11 cellular contexts compared by ENCODE assay signal in the genomic region with DNA sequence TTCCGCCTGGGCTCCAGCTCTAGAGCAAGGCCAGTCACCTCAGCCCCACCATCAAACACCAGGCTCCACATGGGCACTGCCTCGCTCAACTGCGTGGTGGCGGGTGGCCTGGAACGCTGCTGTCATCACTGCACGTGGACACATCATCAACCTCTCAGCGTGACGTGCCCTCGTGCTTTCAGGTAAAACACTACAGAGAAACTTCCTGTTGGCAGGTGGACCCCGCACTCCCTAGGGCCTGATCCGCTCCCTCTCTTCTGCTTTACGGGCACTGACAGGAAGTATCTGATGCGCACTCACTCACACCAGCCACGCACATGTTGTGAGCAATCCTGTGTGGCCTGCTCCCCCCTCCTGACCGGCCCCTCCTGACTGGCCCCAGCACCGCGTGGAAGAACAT.
DNase-seq lines count a peak whose midpoint lies in the region; ATAC-seq and TF ChIP-seq lines count a peak whose summit lies in the region.
"Had no signal": no experiment of that assay in that cellular context is flagged by ENCODE, and none has a peak within 500 bp of the region (broad histone marks: within the 10 kb centered on the region; RNA-seq: fewer than 3 reads in every experiment).

No MANE protein-coding gene starts in this region.

- no peak for TF ChIP-seq POLR2A in gastrocnemius medialis (IDR thresholded peaks at IDR 0.05)

- H3K27ac ChIP-seq in cardiac muscle cell (peak overlapping the region; percentile 43), left ventricle myocardium inferior (replicated peaks) (no peak overlapping the region), hepatocyte (peak overlapping the region; percentile 38), A673 (ENCODE audit: low read depth, low read length, poor library complexity, severe bottlenecking) (no peak overlapping the region), gastrocnemius medialis (peak overlapping the region in 1 of 4 donors; percentile 82)
- H3K27ac ChIP-seq: epithelial cell of prostate had no signal

- no peaks in the 10 kb centered on the region for H3K36me3 ChIP-seq in cardiac muscle cell
- H3K36me3 ChIP-seq in left ventricle myocardium inferior, result no peaks in the 10 kb centered on the region
- H3K36me3 ChIP-seq in hepatocyte (replicated peaks; ENCODE audit: insufficient read depth, low read depth), result no peaks in the 10 kb centered on the region
- no peaks in the 10 kb centered on the region for H3K36me3 ChIP-seq in A673 (ENCODE audit: insufficient read depth, low read length, poor library complexity, severe bottlenecking)
- no peaks in the 10 kb centered on the region for H3K36me3 ChIP-seq in gastrocnemius medialis

- no peak overlapping the region for H3K4me3 ChIP-seq in cardiac muscle cell
- no peak overlapping the region for H3K4me3 ChIP-seq in left ventricle myocardium inferior
- no peak overlapping the region for H3K4me3 ChIP-seq in hepatocyte
- H3K4me3 ChIP-seq in A673 (ENCODE audit: low read depth, low read length, poor library complexity, severe bottlenecking), result no peak overlapping the region
- no peak overlapping the region for H3K4me3 ChIP-seq in gastrocnemius medialis

- BruUV-seq in A673 (replicated peaks; lab: Mats Ljungman, UMichigan), result no TSS peak

- peaks cover 80% of the 10 kb centered on the region for H3K4me1 Mint-ChIP-seq in activated CD8-positive, alpha-beta T cell treated with anti-CD3 and anti-CD28 coated beads for 36 hours (ENCODE audit: low read depth)
- peaks cover 59 to 72% of the 10 kb centered on the region in 2 donors for H3K4me1 Mint-ChIP-seq in stimulated activated naive B cell treated with anti-CD40 and anti-IgM and Interleukin-4, amounts not matched to agents 10 μg/mL and 1 μg/mL and 100 μg/mL, for 72 hours

- H3K4me3 Mint-ChIP-seq in activated CD8-positive, alpha-beta T cell treated with anti-CD3 and anti-CD28 coated beads for 36 hours, result peak overlapping the region; percentile 8
- H3K4me3 Mint-ChIP-seq in stimulated activated naive B cell treated with anti-CD40 and anti-IgM and Interleukin-4, amounts not matched to agents 10 μg/mL and 1 μg/mL and 100 μg/mL, for 72 hours, result peak overlapping the region; percentile 30 to 31

- H2AFZ ChIP-seq in hepatocyte, result no peak overlapping the region

- H3K9me3 Mint-ChIP-seq in activated CD8-positive, alpha-beta T cell treated with anti-CD3 and anti-CD28 coated beads for 36 hours, result no peaks in the 10 kb centered on the region
- H3K9me3 Mint-ChIP-seq in stimulated activated naive B cell treated with anti-CD40 and anti-IgM and Interleukin-4, amounts not matched to agents 10 μg/mL and 1 μg/mL and 100 μg/mL, for 72 hours, result no peaks in the 10 kb centered on the region

- H3K27me3 ChIP-seq in cardiac muscle cell (no peaks in the 10 kb centered on the region), left ventricle myocardium inferior (ENCODE audit: low read depth) (no peaks in the 10 kb centered on the region), hepatocyte (no peaks in the 10 kb centered on the region), A673 (replicated peaks; ENCODE audit: insufficient read depth, low read depth, low read length, poor library complexity) (no peaks in the 10 kb centered on the region), gastrocnemius medialis (no peaks in the 10 kb centered on the region)

- peaks cover 92% of the 10 kb centered on the region for H3K79me2 ChIP-seq in hepatocyte

- no peak for DNase-seq in cardiac muscle cell (ENCODE audit: low read depth in 1 of 2, low spot score in 1 of 2)
- no peak for DNase-seq in left ventricle myocardium inferior
- peak; percentile 64 for DNase-seq in activated CD8-positive, alpha-beta T cell treated with anti-CD3 and anti-CD28 coated beads for 36 hours
- DNase-seq in hepatocyte (ENCODE audit: low spot score), result no peak
- peak; percentile 29 for DNase-seq in stimulated activated naive B cell treated with anti-CD40 and anti-IgM and Interleukin-4, amounts not matched to agents 10 μg/mL and 1 μg/mL and 100 μg/mL, for 72 hours
- no peak for DNase-seq in NCI-H187 treated with DMSO at 0.1 percent for 48 hours (lab: John Stamatoyannopoulos, UW)
- DNase-seq in A673 (ENCODE audit: low spot score), result no peak
- DNase-seq in gastrocnemius medialis, result no peak
- DNase-seq: OCI-M1, substantia nigra had no signal

- H4K20me1 ChIP-seq in hepatocyte (ENCODE audit: insufficient read depth, poor library complexity, severe bottlenecking), result peaks cover 90% of the 10 kb centered on the region

- H3K9me2 ChIP-seq in hepatocyte (replicated peaks; ENCODE audit: insufficient read depth), result no peaks in the 10 kb centered on the region

- peaks cover 29% of the 10 kb centered on the region for H3K36me3 Mint-ChIP-seq in activated CD8-positive, alpha-beta T cell treated with anti-CD3 and anti-CD28 coated beads for 36 hours (ENCODE audit: low read depth)
- H3K36me3 Mint-ChIP-seq in stimulated activated naive B cell treated with anti-CD40 and anti-IgM and Interleukin-4, amounts not matched to agents 10 μg/mL and 1 μg/mL and 100 μg/mL, for 72 hours, result peaks cover 21 to 50% of the 10 kb centered on the region in 2 donors

- peak overlapping the region; percentile 84 for H3K27ac Mint-ChIP-seq in activated CD8-positive, alpha-beta T cell treated with anti-CD3 and anti-CD28 coated beads for 36 hours
- H3K27ac Mint-ChIP-seq in stimulated activated naive B cell treated with anti-CD40 and anti-IgM and Interleukin-4, amounts not matched to agents 10 μg/mL and 1 μg/mL and 100 μg/mL, for 72 hours, result peak overlapping the region; percentile 87

- H3K4me2 ChIP-seq in hepatocyte, result no peak overlapping the region

- CTCF ChIA-PET in activated CD8-positive, alpha-beta T cell treated with anti-CD3 and anti-CD28 coated beads for 36 hours (lab: Charles Lee), result interaction anchor here (1.0 kb wide), 1 partner anchor 11 kb away, joined by 3 read pairs; no protein-coding TSS in a partner anchor
- CTCF ChIA-PET in A673 (lab: Charles Lee), result no interaction called here

- intact Hi-C loops in left ventricle myocardium inferior (cut with micrococcal nuclease), result no loop called here
- intact Hi-C loops in activated CD8-positive, alpha-beta T cell treated with anti-CD3 and anti-CD28 coated beads for 36 hours (cut with micrococcal nuclease), result no loop called here
- intact Hi-C loops in A673 (cut with micrococcal nuclease; ENCODE audit: unreplicated experiment), result no loop called here
- intact Hi-C loops in gastrocnemius medialis (cut with DNase I; ENCODE audit: low total_unique reads), result no loop called here

- H3K4me1 ChIP-seq in cardiac muscle cell (ENCODE audit: low read depth) (peaks cover 22% of the 10 kb centered on the region), left ventricle myocardium inferior (peaks cover 57% of the 10 kb centered on the region), hepatocyte (ENCODE audit: insufficient read depth) (peaks cover 53% of the 10 kb centered on the region), A673 (ENCODE audit: insufficient read depth, low read length, poor library complexity, severe bottlenecking) (peaks cover 36% of the 10 kb centered on the region), gastrocnemius medialis (peaks cover 44 to 68% of the 10 kb centered on the region in 2 donors)

- 86% methylated on average over 17 of the region's 17 CpGs for WGBS in hepatocyte (ENCODE audit: low lambda C conversion rate, missing lambda C conversion rate)

- in situ Hi-C loops in gastrocnemius medialis (cut with MboI; ENCODE audit: low sequenced_read_pairs in 4 of 4), result no loop called here

- peak; percentile 68 for ATAC-seq in activated CD8-positive, alpha-beta T cell treated with anti-CD3 and anti-CD28 coated beads for 36 hours
- peak; percentile 81 to 84 for ATAC-seq in stimulated activated naive B cell treated with anti-CD40 and anti-IgM and Interleukin-4, amounts not matched to agents 10 μg/mL and 1 μg/mL and 100 μg/mL, for 72 hours (replicated peaks)
- ATAC-seq in gastrocnemius medialis, result no peak

- TF ChIP-seq CTCF in cardiac muscle cell (IDR thresholded peaks at IDR 0.05; ENCODE audit: low read depth, low read length) (no peak), left ventricle myocardium inferior (IDR thresholded peaks at IDR 0.05; ENCODE audit: borderline replicate concordance) (no peak), hepatocyte (IDR thresholded peaks at IDR 0.05; ENCODE audit: poor library complexity) (no peak), A673 (conservative IDR thresholded peaks at IDR 0.05; ENCODE audit: low read depth, low read length) (no peak), gastrocnemius medialis (IDR thresholded peaks at IDR 0.05 in 4 of 5, conservative IDR thresholded peaks at IDR 0.05 in 1 of 5) (no peak)
- no peak for TF ChIP-seq CTCF in activated CD8-positive, alpha-beta T cell treated with anti-CD3 and anti-CD28 coated beads for 36 hours (IDR thresholded peaks at IDR 0.05)

- H3K9me3 ChIP-seq in cardiac muscle cell (ENCODE audit: low read depth), result no peaks in the 10 kb centered on the region
- no peaks in the 10 kb centered on the region for H3K9me3 ChIP-seq in left ventricle myocardium inferior (replicated peaks)
- H3K9me3 ChIP-seq in hepatocyte (ENCODE audit: low read depth), result no peaks in the 10 kb centered on the region
- H3K9me3 ChIP-seq in A673 (ENCODE audit: low read depth, low read length, poor library complexity, severe bottlenecking), result no peaks in the 10 kb centered on the region
- no peaks in the 10 kb centered on the region for H3K9me3 ChIP-seq in gastrocnemius medialis

- H3K27me3 Mint-ChIP-seq in activated CD8-positive, alpha-beta T cell treated with anti-CD3 and anti-CD28 coated beads for 36 hours, result no peaks in the 10 kb centered on the region
- no peaks in the 10 kb centered on the region for H3K27me3 Mint-ChIP-seq in stimulated activated naive B cell treated with anti-CD40 and anti-IgM and Interleukin-4, amounts not matched to agents 10 μg/mL and 1 μg/mL and 100 μg/mL, for 72 hours

- POLR2A ChIA-PET in activated CD8-positive, alpha-beta T cell treated with anti-CD3 and anti-CD28 coated beads for 36 hours (lab: Charles Lee), result interaction anchor here (0.6 to 2.3 kb wide), 7 partner anchors 9 to 86 kb away, joined by 3 to 5 read pairs (median 4); no protein-coding TSS in a partner anchor
- POLR2A ChIA-PET in A673 (lab: Charles Lee; ENCODE audit: low non-redundant PET), result no interaction called here

Comparison
In these comparisons a context has a peak if more than half of its experiments do, and no peak if none do; other contexts are left out.
1. H3K27ac ChIP-seq: peak in cardiac muscle cell (single experiment) and hepatocyte (single experiment); none in left ventricle myocardium inferior (single experiment) and A673 (single experiment).
2. DNase-seq: peak in activated CD8-positive, alpha-beta T cell treated with anti-CD3 and anti-CD28 coated beads for 36 hours (single experiment) and stimulated activated naive B cell treated with anti-CD40 and anti-IgM and Interleukin-4, amounts not matched to agents 10 μg/mL and 1 μg/mL and 100 μg/mL, for 72 hours (single experiment); none in cardiac muscle cell (0 of 2), left ventricle myocardium inferior (single experiment), hepatocyte (single experiment), NCI-H187 treated with DMSO at 0.1 percent for 48 hours (single experiment), A673 (single experiment) and gastrocnemius medialis (0 of 2).
3. ATAC-seq: peak in activated CD8-positive, alpha-beta T cell treated with anti-CD3 and anti-CD28 coated beads for 36 hours (single experiment) and stimulated activated naive B cell treated with anti-CD40 and anti-IgM and Interleukin-4, amounts not matched to agents 10 μg/mL and 1 μg/mL and 100 μg/mL, for 72 hours (2 of 2); none in gastrocnemius medialis (0 of 2).